Comparison of ENCODE assay signal across 32 cellular contexts in genomic region chr5:61151893-61152292, GRCh38.
"Had no signal": no experiment of that assay in that cellular context is flagged by ENCODE, and none has a peak within 500 bp of the region (broad histone marks: within the 10 kb centered on the region; RNA-seq: fewer than 3 reads in every experiment).

No MANE protein-coding gene starts in this region.

- H3K36me3 ChIP-seq: adrenal gland, breast epithelium had no signal

- H3K27me3 Mint-ChIP-seq: activated B cell treated with CpG ODN at 0.5 μM for 24 hours; activated CD4-positive, alpha-beta memory T cell treated with anti-CD3 and anti-CD28 coated beads for 36 hours; activated CD4-positive, alpha-beta T cell treated with anti-CD3 and anti-CD28 coated beads, Interleukin-2, amount 10 ng/mL, durations not matched to agents 24 days and 14 days; activated CD8-positive, alpha-beta T cell treated with anti-CD3 and anti-CD28 coated beads for 36 hours; activated naive CD8-positive, alpha-beta T cell treated with anti-CD3 and anti-CD28 coated beads for 36 hours; activated T-cell treated with anti-CD3 and anti-CD28 coated beads, Interleukin-2, amount 50 U/mL, for 24 hours; activated T-helper 17 cell treated with anti-CD3 and anti-CD28 coated beads, Interleukin-2, amount 50 U/mL, for 72 hours had no signal

- H3K27ac Mint-ChIP-seq: activated B cell treated with CpG ODN at 0.5 μM for 24 hours; activated CD4-positive, alpha-beta memory T cell treated with anti-CD3 and anti-CD28 coated beads for 36 hours; activated CD4-positive, alpha-beta T cell treated with anti-CD3 and anti-CD28 coated beads, Interleukin-2, amount 10 ng/mL, durations not matched to agents 24 days and 14 days; activated CD8-positive, alpha-beta T cell treated with anti-CD3 and anti-CD28 coated beads for 36 hours; activated naive CD4-positive, alpha-beta T cell treated with anti-CD3 and anti-CD28 coated beads for 36 hours; activated naive CD4-positive, alpha-beta T cell treated with anti-CD3 and anti-CD28 coated beads, Interleukin-2, amount 50 U/mL, for 72 hours; activated naive CD8-positive, alpha-beta T cell treated with anti-CD3 and anti-CD28 coated beads for 36 hours; activated T-cell treated with anti-CD3 and anti-CD28 coated beads, Interleukin-2, amount 50 U/mL, for 24 hours; activated T-helper 1 cell treated with anti-CD3 and anti-CD28 coated beads, Interleukin-12 subunit alpha, Interleukin-12 subunit beta, Interleukin-2, Interleukin-4 antibody, amounts not matched to agents 30 ng/mL and 10 ng/mL and 1 ng/mL, durations not matched to agents 14 hours and 24 hours and 36 hours; activated T-helper 17 cell treated with anti-CD3 and anti-CD28 coated beads, Interleukin-2, amount 50 U/mL, for 72 hours; T-helper 1 cell treated with Interleukin-12 subunit alpha and Interleukin-12 subunit beta and Interleukin-4 antibody, amounts not matched to agents 30 μg/mL and 1 μg/mL, for 36 hours; T-helper 2 cell treated with Interferon-gamma antibody and Interleukin-4, amounts not matched to agents 5 μg/mL and 100 μg/mL, for 36 hours had no signal

- H3K27ac ChIP-seq: adrenal gland, body of pancreas, brain microvascular endothelial cell, breast epithelium, VCaP had no signal

- H3K4me1 Mint-ChIP-seq: activated B cell treated with CpG ODN at 0.5 μM for 24 hours; activated CD4-positive, alpha-beta T cell treated with anti-CD3 and anti-CD28 coated beads, Interleukin-2, amount 10 ng/mL, durations not matched to agents 24 days and 14 days; activated naive CD8-positive, alpha-beta T cell treated with anti-CD3 and anti-CD28 coated beads for 36 hours; activated T-helper 17 cell treated with anti-CD3 and anti-CD28 coated beads, Interleukin-2, amount 50 U/mL, for 72 hours had no signal

- DNase-seq: activated B cell treated with CpG ODN at 0.5 μM for 24 hours; activated CD4-positive, alpha-beta memory T cell treated with anti-CD3 and anti-CD28 coated beads for 36 hours; activated CD4-positive, alpha-beta T cell treated with anti-CD3 and anti-CD28 coated beads, Interleukin-2, amount 10 ng/mL, durations not matched to agents 24 days and 14 days; activated CD4-positive, alpha-beta T cell treated with anti-CD3 and anti-CD28 coated beads, Interleukin-2, amount 50 U/mL, for 1 hour; activated CD4-positive, alpha-beta T cell treated with anti-CD3 and anti-CD28 coated beads, Interleukin-2, amount 50 U/mL, for 4 hours; activated CD4-positive, CD25-positive, alpha-beta regulatory T cell treated with anti-CD3 and anti-CD28 coated beads, Interleukin-2, amount 50 U/mL, for 72 hours; activated CD8-positive, alpha-beta memory T cell treated with anti-CD3 and anti-CD28 coated beads, Interleukin-2, amount 50 U/mL, for 4 hours; activated CD8-positive, alpha-beta T cell treated with anti-CD3 and anti-CD28 coated beads for 36 hours; activated effector memory CD4-positive, alpha-beta T cell treated with anti-CD3 and anti-CD28 coated beads, Interleukin-2, amount 50 U/mL, for 16 hours; activated gamma-delta T cell treated with Interleukin-2 at 50 U/mL for 16 hours; activated naive CD4-positive, alpha-beta T cell; activated naive CD4-positive, alpha-beta T cell treated with anti-CD3 and anti-CD28 coated beads for 36 hours; activated naive CD4-positive, alpha-beta T cell treated with anti-CD3 and anti-CD28 coated beads, Interleukin-2, amount 50 U/mL, for 16 hours; activated naive CD8-positive, alpha-beta T cell treated with anti-CD3 and anti-CD28 coated beads for 36 hours; activated T-cell treated with anti-CD3 and anti-CD28 coated beads, Interleukin-2, amount 50 U/mL, for 24 hours; activated T-cell treated with anti-CD3 and anti-CD28 coated beads, Interleukin-2, amount 50 U/mL, for 48 hours; adrenal gland; amniotic stem cell; aorta; body of pancreas; brain microvascular endothelial cell; central memory CD4-positive, alpha-beta T cell; T-helper 1 cell; T-helper 2 cell; T-helper 9 cell had no signal

- H3K4me3 ChIP-seq: adrenal gland, body of pancreas, breast epithelium had no signal

- H3K4me3 Mint-ChIP-seq: activated B cell treated with CpG ODN at 0.5 μM for 24 hours; activated CD4-positive, alpha-beta memory T cell treated with anti-CD3 and anti-CD28 coated beads for 36 hours; activated CD4-positive, alpha-beta T cell treated with anti-CD3 and anti-CD28 coated beads, Interleukin-2, amount 10 ng/mL, durations not matched to agents 24 days and 14 days; activated CD8-positive, alpha-beta T cell treated with anti-CD3 and anti-CD28 coated beads for 36 hours; activated naive CD4-positive, alpha-beta T cell treated with anti-CD3 and anti-CD28 coated beads for 36 hours; activated naive CD8-positive, alpha-beta T cell treated with anti-CD3 and anti-CD28 coated beads for 36 hours; activated T-cell treated with anti-CD3 and anti-CD28 coated beads, Interleukin-2, amount 50 U/mL, for 24 hours; activated T-helper 1 cell treated with anti-CD3 and anti-CD28 coated beads, Interleukin-12 subunit alpha, Interleukin-12 subunit beta, Interleukin-2, Interleukin-4 antibody, amounts not matched to agents 30 ng/mL and 10 ng/mL and 1 ng/mL, durations not matched to agents 14 hours and 24 hours and 36 hours; activated T-helper 17 cell treated with anti-CD3 and anti-CD28 coated beads, Interleukin-2, amount 50 U/mL, for 72 hours; T-helper 1 cell treated with Interleukin-12 subunit alpha and Interleukin-12 subunit beta and Interleukin-4 antibody, amounts not matched to agents 30 μg/mL and 1 μg/mL, for 36 hours; T-helper 2 cell treated with Interferon-gamma antibody and Interleukin-4, amounts not matched to agents 5 μg/mL and 100 μg/mL, for 36 hours had no signal

- H3K9me3 Mint-ChIP-seq: T-helper 1 cell treated with Interleukin-12 subunit alpha and Interleukin-12 subunit beta and Interleukin-4 antibody, amounts not matched to agents 30 μg/mL and 1 μg/mL, for 36 hours had no signal

- H3K9me3 ChIP-seq: adrenal gland, body of pancreas, breast epithelium had no signal

- H3K27me3 ChIP-seq: adrenal gland, body of pancreas, brain microvascular endothelial cell, breast epithelium had no signal

- ATAC-seq: activated CD8-positive, alpha-beta T cell treated with anti-CD3 and anti-CD28 coated beads for 36 hours; activated T-helper 17 cell treated with anti-CD3 and anti-CD28 coated beads, Interleukin-2, amount 50 U/mL, for 72 hours; body of pancreas had no signal

- H3K4me1 ChIP-seq: adrenal gland, body of pancreas, breast epithelium had no signal
